Comparison of ENCODE assay signal across 20 cellular contexts in the genomic region with DNA sequence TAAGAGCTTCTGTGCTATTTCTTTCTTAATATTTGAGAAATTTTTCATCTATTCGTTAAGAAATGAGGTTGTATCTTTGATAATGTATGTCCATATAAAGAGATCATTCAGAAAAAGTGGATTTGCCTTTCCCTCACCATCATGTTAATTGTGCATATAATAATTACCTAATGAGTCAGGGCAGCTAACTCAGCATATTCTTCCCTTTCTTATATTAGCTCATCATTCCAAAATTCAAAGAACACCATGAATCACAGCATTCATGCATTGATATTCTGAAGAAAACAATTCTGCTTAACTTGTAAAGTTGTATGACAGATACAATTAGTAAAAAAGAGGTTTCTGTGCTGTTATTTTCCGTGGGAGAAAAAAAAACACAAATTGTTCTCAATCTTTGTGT.
A peak's percentile ranks its signal among the peaks of the same experiment; 100 is the strongest.
DNase-seq lines count a peak whose midpoint lies in the region; ATAC-seq, FAIRE-seq and TF ChIP-seq lines count a peak whose summit lies in the region.
"Had no signal": no experiment of that assay in that cellular context is flagged by ENCODE, and none has a peak within 500 bp of the region (broad histone marks: within the 10 kb centered on the region; RNA-seq: fewer than 3 reads in every experiment).

No MANE protein-coding gene starts in this region.

- H3K14ac ChIP-seq in IMR-90 (replicated peaks; ENCODE audit: low read depth, low read length): no peak overlapping the region

- no peaks in the 10 kb centered on the region for H3K9me1 ChIP-seq in IMR-90 (ENCODE audit: insufficient read depth, low read length)

- H3K4me2 ChIP-seq in A549 (no peak overlapping the region), IMR-90 (ENCODE audit: low read depth, low read length) (no peak overlapping the region)
- H3K4me2 ChIP-seq: GM23338 had no signal

- no peak overlapping the region for H2BK15ac ChIP-seq in IMR-90 (ENCODE audit: low read depth, low read length)

- H3K27ac ChIP-seq in A549 (no peak overlapping the region), IMR-90 (ENCODE audit: insufficient read depth, low read length) (no peak overlapping the region), tibial artery (no peak overlapping the region)
- H3K27ac ChIP-seq: C4-2B, HL-60 had no signal

- no peaks in the 10 kb centered on the region for H3K27me3 Mint-ChIP-seq in activated T-helper 2 cell treated with anti-CD3 and anti-CD28 coated beads, Interferon-gamma antibody, Interleukin-2, Interleukin-4, amounts not matched to agents 10 μg/mL and 5 μg/mL and 100 μg/mL, durations not matched to agents 14 hours and 24 hours and 36 hours (ENCODE audit: low read depth)
- H3K27me3 Mint-ChIP-seq in activated CD8-positive, alpha-beta T cell treated with anti-CD3 and anti-CD28 coated beads, Interleukin-2, amount 10 ng/mL, durations not matched to agents 7 days and 5 days (ENCODE audit: low read depth): no peaks in the 10 kb centered on the region
- H3K27me3 Mint-ChIP-seq: CD4-positive, alpha-beta T cell; IgD-negative memory B cell had no signal

- intact Hi-C loops in IMR-90 (cut with micrococcal nuclease): no loop called here
- intact Hi-C loops in activated T-helper 2 cell treated with anti-CD3 and anti-CD28 coated beads, Interferon-gamma antibody, Interleukin-2, Interleukin-4, amounts not matched to agents 10 μg/mL and 5 μg/mL and 100 μg/mL, durations not matched to agents 14 hours and 24 hours and 36 hours (cut with micrococcal nuclease): no loop called here
- intact Hi-C loops in tibial artery (cut with DNase I; ENCODE audit: low total_unique reads): no loop called here

- POLR2A ChIA-PET in A549 (lab: Yijun Ruan, JAX): no interaction called here
- POLR2A ChIA-PET in IMR-90 (lab: Charles Lee; ENCODE audit: unreplicated experiment): no interaction called here
- POLR2A ChIA-PET in activated CD8-positive, alpha-beta T cell treated with anti-CD3 and anti-CD28 coated beads, Interleukin-2, amount 10 ng/mL, durations not matched to agents 7 days and 5 days (lab: Charles Lee): no interaction called here

- H3K27ac Mint-ChIP-seq in activated T-helper 2 cell treated with anti-CD3 and anti-CD28 coated beads, Interferon-gamma antibody, Interleukin-2, Interleukin-4, amounts not matched to agents 10 μg/mL and 5 μg/mL and 100 μg/mL, durations not matched to agents 14 hours and 24 hours and 36 hours: no peak overlapping the region
- H3K27ac Mint-ChIP-seq in activated CD8-positive, alpha-beta T cell treated with anti-CD3 and anti-CD28 coated beads, Interleukin-2, amount 10 ng/mL, durations not matched to agents 7 days and 5 days: no peak overlapping the region
- H3K27ac Mint-ChIP-seq: CD4-positive, alpha-beta T cell; GM23338; IgD-negative memory B cell had no signal

- H4K8ac ChIP-seq in IMR-90 (ENCODE audit: low read depth in 2 of 2, low read length in 2 of 2): no peak overlapping the region

- no peak overlapping the region for H3K4ac ChIP-seq in IMR-90 (ENCODE audit: low read depth, low read length)

- H3K4me1 Mint-ChIP-seq in activated T-helper 2 cell treated with anti-CD3 and anti-CD28 coated beads, Interferon-gamma antibody, Interleukin-2, Interleukin-4, amounts not matched to agents 10 μg/mL and 5 μg/mL and 100 μg/mL, durations not matched to agents 14 hours and 24 hours and 36 hours (ENCODE audit: low read depth): no peaks in the 10 kb centered on the region
- no peaks in the 10 kb centered on the region for H3K4me1 Mint-ChIP-seq in activated CD8-positive, alpha-beta T cell treated with anti-CD3 and anti-CD28 coated beads, Interleukin-2, amount 10 ng/mL, durations not matched to agents 7 days and 5 days (ENCODE audit: low read depth)
- H3K4me1 Mint-ChIP-seq: GM23338, IgD-negative memory B cell had no signal

- 20% methylated on average over 2 of the region's 2 CpGs for WGBS in A549 (ENCODE audit: missing lambda C conversion rate)
- WGBS in IMR-90 (ENCODE audit: extremely low coverage in 2 of 2, insufficient read length in 1 of 2), 2 experiments: no CpG with 5 or more reads among the region's 2 CpGs

- H3K27me3 ChIP-seq in IMR-90 (ENCODE audit: control insufficient read depth, insufficient read depth, low read length) (no peaks in the 10 kb centered on the region), tibial artery (no peaks in the 10 kb centered on the region)

- ATAC-seq in A549 (no peak), IMR-90 (ENCODE audit: low read depth) (no peak)
- no peak for ATAC-seq in activated CD8-positive, alpha-beta T cell treated with anti-CD3 and anti-CD28 coated beads, Interleukin-2, amount 10 ng/mL, durations not matched to agents 7 days and 5 days
- ATAC-seq: GM23338 had no signal

- H4K20me1 ChIP-seq in IMR-90 (ENCODE audit: insufficient read depth, low read length): no peaks in the 10 kb centered on the region

- H3K79me1 ChIP-seq in IMR-90 (ENCODE audit: low read depth in 1 of 2, low read length in 2 of 2): no peaks in the 10 kb centered on the region

- H3K4me3 Mint-ChIP-seq in activated T-helper 2 cell treated with anti-CD3 and anti-CD28 coated beads, Interferon-gamma antibody, Interleukin-2, Interleukin-4, amounts not matched to agents 10 μg/mL and 5 μg/mL and 100 μg/mL, durations not matched to agents 14 hours and 24 hours and 36 hours (ENCODE audit: low read depth): no peak overlapping the region
- H3K4me3 Mint-ChIP-seq in activated CD8-positive, alpha-beta T cell treated with anti-CD3 and anti-CD28 coated beads, Interleukin-2, amount 10 ng/mL, durations not matched to agents 7 days and 5 days: no peak overlapping the region
- H3K4me3 Mint-ChIP-seq: CD4-positive, alpha-beta T cell; GM23338; IgD-negative memory B cell had no signal

- H2BK20ac ChIP-seq in IMR-90 (ENCODE audit: low read depth, low read length): no peak overlapping the region

- peaks cover 11% of the 10 kb centered on the region for H3K9me3 Mint-ChIP-seq in activated T-helper 2 cell treated with anti-CD3 and anti-CD28 coated beads, Interferon-gamma antibody, Interleukin-2, Interleukin-4, amounts not matched to agents 10 μg/mL and 5 μg/mL and 100 μg/mL, durations not matched to agents 14 hours and 24 hours and 36 hours
- peaks cover 4% of the 10 kb centered on the region for H3K9me3 Mint-ChIP-seq in activated CD8-positive, alpha-beta T cell treated with anti-CD3 and anti-CD28 coated beads, Interleukin-2, amount 10 ng/mL, durations not matched to agents 7 days and 5 days (ENCODE audit: insufficient read depth)

- no peak overlapping the region for H3K9ac ChIP-seq in IMR-90 (ENCODE audit: low read depth, low read length)

- no peak for TF ChIP-seq CTCF in A549 (IDR thresholded peaks at IDR 0.05)
- TF ChIP-seq CTCF in IMR-90 (conservative IDR thresholded peaks at IDR 0.05; ENCODE audit: low read depth, low read length): no peak
- no peak for TF ChIP-seq CTCF in epithelial cell of esophagus (IDR thresholded peaks at IDR 0.05; ENCODE audit: insufficient read depth, low read depth, low read length, missing control alignments)
- TF ChIP-seq CTCF in tibial artery (IDR thresholded peaks at IDR 0.05): no peak

- H2BK120ac ChIP-seq in IMR-90 (ENCODE audit: low read depth, low read length): no peak overlapping the region

- no TSS peak for BruUV-seq in IMR-90 (replicated peaks; lab: Mats Ljungman, UMichigan)

- no peak overlapping the region for H4K5ac ChIP-seq in IMR-90 (ENCODE audit: low read depth, low read length)

- dilution Hi-C loops in IMR-90 (cut with HindIII; ENCODE audit: low sequenced_read_pairs, unreplicated experiment): no loop called here

- H3K36me3 Mint-ChIP-seq in activated T-helper 2 cell treated with anti-CD3 and anti-CD28 coated beads, Interferon-gamma antibody, Interleukin-2, Interleukin-4, amounts not matched to agents 10 μg/mL and 5 μg/mL and 100 μg/mL, durations not matched to agents 14 hours and 24 hours and 36 hours (ENCODE audit: low read depth): no peaks in the 10 kb centered on the region
- H3K36me3 Mint-ChIP-seq in activated CD8-positive, alpha-beta T cell treated with anti-CD3 and anti-CD28 coated beads, Interleukin-2, amount 10 ng/mL, durations not matched to agents 7 days and 5 days (ENCODE audit: low read depth): no peaks in the 10 kb centered on the region
- H3K36me3 Mint-ChIP-seq: IgD-negative memory B cell had no signal

- H3K23ac ChIP-seq in IMR-90 (ENCODE audit: low read depth, low read length): no peak overlapping the region

- DNase-seq in A549 (ENCODE audit: low read depth in 1 of 2, low spot score in 1 of 2) (no peak), IMR-90 (no peak), epithelial cell of esophagus (ENCODE audit: low read depth) (peak; percentile 41), renal cortical epithelial cell (ENCODE audit: low read depth) (peak; percentile 22), tibial artery (no peak)
- DNase-seq in activated T-helper 2 cell treated with anti-CD3 and anti-CD28 coated beads, Interferon-gamma antibody, Interleukin-2, Interleukin-4, amounts not matched to agents 10 μg/mL and 5 μg/mL and 100 μg/mL, durations not matched to agents 14 hours and 24 hours and 36 hours (ENCODE audit: low spot score): no peak
- DNase-seq in activated CD8-positive, alpha-beta T cell treated with anti-CD3 and anti-CD28 coated beads, Interleukin-2, amount 10 ng/mL, durations not matched to agents 7 days and 5 days: no peak
- DNase-seq: 8988T; ACHN; Caco-2; CD4-positive, alpha-beta T cell; GDM1; HCEC 1CT had no signal

- CTCF ChIA-PET in A549 (lab: Yijun Ruan, JAX): no interaction called here
- CTCF ChIA-PET in IMR-90 (lab: Yijun Ruan, JAX): no interaction called here
- CTCF ChIA-PET in activated CD8-positive, alpha-beta T cell treated with anti-CD3 and anti-CD28 coated beads, Interleukin-2, amount 10 ng/mL, durations not matched to agents 7 days and 5 days (lab: Charles Lee): no interaction called here

- H2BK5ac ChIP-seq in IMR-90 (ENCODE audit: low read depth, low read length, poor library complexity, severe bottlenecking): no peak overlapping the region

- TF ChIP-seq POLR2A in A549 (IDR thresholded peaks at IDR 0.05; ENCODE audit: low read length) (no peak), IMR-90 (IDR thresholded peaks at IDR 0.05; ENCODE audit: low read depth, low read length) (no peak)

- TF ChIP-seq EP300 in A549 (IDR thresholded peaks at IDR 0.05): no peak

- peaks cover 23% of the 10 kb centered on the region for H3K9me3 ChIP-seq in A549
- peaks cover 7% of the 10 kb centered on the region; the same call in 1 of the 2 replicates for H3K9me3 ChIP-seq in IMR-90 (ENCODE audit: control insufficient read depth, insufficient read depth, low read length)
- H3K9me3 ChIP-seq in tibial artery: peaks cover 0 to 6% (median 0%) of the 10 kb centered on the region in 3 donors
- H3K9me3 ChIP-seq: Caco-2 had no signal

- H3K56ac ChIP-seq in IMR-90 (ENCODE audit: extremely low read depth, insufficient read depth, low read length): no peak overlapping the region

- FAIRE-seq in A549 (lab: Jason Lieb, UNC): no peak
- FAIRE-seq: D721Med, GM12892, GM18507 had no signal

- in situ Hi-C loops in IMR-90 (cut with MboI; ENCODE audit: low sequenced_read_pairs): no loop called here

- no peak overlapping the region for H2AFZ ChIP-seq in IMR-90 (replicated peaks; ENCODE audit: low read length, poor library complexity)
- H2AFZ ChIP-seq: GM23338 had no signal

- TF ChIP-seq RAD21 in A549 (conservative IDR thresholded peaks at IDR 0.05 in 1 of 2, IDR thresholded peaks at IDR 0.05 in 1 of 2): no peak
- TF ChIP-seq RAD21 in IMR-90 (IDR thresholded peaks at IDR 0.05; ENCODE audit: low read length): no peak

- no peak overlapping the region for H4K91ac ChIP-seq in IMR-90 (ENCODE audit: insufficient read depth, low read depth, low read length)

- H3K18ac ChIP-seq in IMR-90 (ENCODE audit: low read depth, low read length): no peak overlapping the region

- no peak overlapping the region for H2AK9ac ChIP-seq in IMR-90 (replicated peaks; ENCODE audit: low read depth, low read length, poor library complexity)

- H3K4me3 ChIP-seq in A549: no peak overlapping the region
- no peak overlapping the region for H3K4me3 ChIP-seq in IMR-90 (ENCODE audit: insufficient read depth, low read depth, low read length)
- H3K4me3 ChIP-seq in epithelial cell of esophagus (ENCODE audit: low read length): no peak overlapping the region
- H3K4me3 ChIP-seq in tibial artery: no peak overlapping the region
- H3K4me3 ChIP-seq: GM23338 had no signal

- no peaks in the 10 kb centered on the region for H3K36me3 ChIP-seq in IMR-90 (ENCODE audit: control insufficient read depth, insufficient read depth, low read length)
- H3K36me3 ChIP-seq in tibial artery: no peaks in the 10 kb centered on the region

- H3K4me1 ChIP-seq in A549 (no peaks in the 10 kb centered on the region), IMR-90 (ENCODE audit: control insufficient read depth, insufficient read depth, low read length) (no peaks in the 10 kb centered on the region), tibial artery (no peaks in the 10 kb centered on the region)
- H3K4me1 ChIP-seq: Caco-2 had no signal

- H2AK5ac ChIP-seq in IMR-90 (ENCODE audit: low read depth, low read length): no peak overlapping the region

Comparison
In these comparisons a context has a peak if more than half of its experiments do, and no peak if none do; other contexts are left out.
1. DNase-seq: peak in epithelial cell of esophagus (single experiment) and renal cortical epithelial cell (single experiment); none in A549 (0 of 2), IMR-90 (single experiment), activated T-helper 2 cell treated with anti-CD3 and anti-CD28 coated beads, Interferon-gamma antibody, Interleukin-2, Interleukin-4, amounts not matched to agents 10 μg/mL and 5 μg/mL and 100 μg/mL, durations not matched to agents 14 hours and 24 hours and 36 hours (single experiment), activated CD8-positive, alpha-beta T cell treated with anti-CD3 and anti-CD28 coated beads, Interleukin-2, amount 10 ng/mL, durations not matched to agents 7 days and 5 days (single experiment) and tibial artery (0 of 2).